14 cellular contexts compared by ENCODE assay signal in genomic region chr13:50732712-50733111, GRCh38.
DNase-seq lines count a peak whose midpoint lies in the region; ATAC-seq and TF ChIP-seq lines count a peak whose summit lies in the region.
"Had no signal": no experiment of that assay in that cellular context is flagged by ENCODE, and none has a peak within 500 bp of the region (broad histone marks: within the 10 kb centered on the region; RNA-seq: fewer than 3 reads in every experiment).

No MANE protein-coding gene starts in this region.

- no peak for ATAC-seq in HG03139 (IDR thresholded peaks at IDR 0.05; ENCODE audit: unreplicated experiment)
- ATAC-seq: activated naive CD4-positive, alpha-beta T cell treated with anti-CD3 and anti-CD28 coated beads, Interleukin-2, amount 50 U/mL, for 72 hours; stimulated activated naive CD8-positive, alpha-beta T cell treated with anti-CD3 and anti-CD28 coated beads, Interleukin-15, Interleukin-2, amounts not matched to agents 100 U/mL and 50 U/mL, for 24 hours had no signal

- no peak overlapping the region for H3K27ac ChIP-seq in HEK293 (ENCODE audit: extremely low read depth, low read depth, low read length)
- H3K27ac ChIP-seq: parathyroid adenoma had no signal

- POLR2A ChIA-PET in HEK293 (lab: Yijun Ruan, JAX) = interaction anchor here (0.6 kb wide), 1 partner anchor 72 kb away, joined by 3 read pairs; no protein-coding TSS in a partner anchor

- H3K27me3 ChIP-seq in BE2C = no peaks in the 10 kb centered on the region

- DNase-seq in BE2C (peak; percentile 24), amniotic epithelial cell (ENCODE audit: low read depth) (peak; percentile 67), foreskin fibroblast (peak; percentile 83 to 94), Kasumi-1 (lab: John Stamatoyannopoulos, UW) (no peak)
- no peak for DNase-seq in activated CD4-positive, alpha-beta T cell treated with anti-CD3 and anti-CD28 coated beads, Interleukin-2, amount 50 U/mL, for 4 hours
- no peak for DNase-seq in activated CD4-positive, alpha-beta T cell treated with anti-CD3 and anti-CD28 coated beads, Interleukin-2, amount 50 U/mL, for 48 hours
- DNase-seq: effector CD4-positive, alpha-beta T cell; midbrain; NCI-H1092 treated with DMSO at 0.1 percent for 48 hours; stimulated activated naive CD8-positive, alpha-beta T cell treated with anti-CD3 and anti-CD28 coated beads, Interleukin-15, Interleukin-2, amounts not matched to agents 100 U/mL and 50 U/mL, for 24 hours had no signal

- H3K9me3 ChIP-seq in BE2C (no peaks in the 10 kb centered on the region), HEK293 (ENCODE audit: control insufficient read depth, insufficient read depth, low read depth, low read length) (no peaks in the 10 kb centered on the region)

- no peak for TF ChIP-seq CTCF in BE2C (IDR thresholded peaks at IDR 0.05; ENCODE audit: low read depth, low read length)
- no peak for TF ChIP-seq CTCF in HEK293 (tag by site-specific recombination; IDR thresholded peaks at IDR 0.05)
- no peak for TF ChIP-seq CTCF in foreskin fibroblast (IDR thresholded peaks at IDR 0.05; ENCODE audit: low read depth, low read length)

- H3K4me3 ChIP-seq in BE2C (ENCODE audit: low read depth, low read length) (no peak overlapping the region), HEK293 (ENCODE audit: low read depth, low read length) (no peak overlapping the region), foreskin fibroblast (ENCODE audit: low read depth in 1 of 2, low read length in 2 of 2) (no peak overlapping the region)

- H3K36me3 ChIP-seq in BE2C (no peaks in the 10 kb centered on the region), HEK293 (ENCODE audit: control insufficient read depth in 2 of 2, insufficient read depth in 1 of 2, low read length in 2 of 2) (no peaks in the 10 kb centered on the region)

- CTCF ChIA-PET in HEK293 (lab: Yijun Ruan, JAX) = no interaction called here

- no peaks in the 10 kb centered on the region for H3K4me1 ChIP-seq in BE2C
- H3K4me1 ChIP-seq in HEK293 (ENCODE audit: control insufficient read depth, insufficient read depth, low read length) = no peaks in the 10 kb centered on the region
- H3K4me1 ChIP-seq: parathyroid adenoma had no signal

TF ChIP-seq in HEK293, 187 proteins besides CTCF, POLR2A, EP300 and RAD21:
- TF ChIP-seq FEZF1 (tag by site-specific recombination; IDR thresholded peaks at IDR 0.05) = peak; percentile 35; the same call in 1 of the 2 replicates
- TF ChIP-seq OSR2 (tag by site-specific recombination; IDR thresholded peaks at IDR 0.05) = peak; percentile 46; the same call in 1 of the 2 replicates
- TF ChIP-seq KLF1 (tag by site-specific recombination; IDR thresholded peaks at IDR 0.05) = no peak

Comparison
In these comparisons a context has a peak if more than half of its experiments do, and no peak if none do; other contexts are left out.
1. DNase-seq: peak in BE2C (single experiment), amniotic epithelial cell (single experiment) and foreskin fibroblast (2 of 2); none in activated CD4-positive, alpha-beta T cell treated with anti-CD3 and anti-CD28 coated beads, Interleukin-2, amount 50 U/mL, for 4 hours (0 of 2), activated CD4-positive, alpha-beta T cell treated with anti-CD3 and anti-CD28 coated beads, Interleukin-2, amount 50 U/mL, for 48 hours (0 of 2) and Kasumi-1 (0 of 2).